In the genomic region with DNA sequence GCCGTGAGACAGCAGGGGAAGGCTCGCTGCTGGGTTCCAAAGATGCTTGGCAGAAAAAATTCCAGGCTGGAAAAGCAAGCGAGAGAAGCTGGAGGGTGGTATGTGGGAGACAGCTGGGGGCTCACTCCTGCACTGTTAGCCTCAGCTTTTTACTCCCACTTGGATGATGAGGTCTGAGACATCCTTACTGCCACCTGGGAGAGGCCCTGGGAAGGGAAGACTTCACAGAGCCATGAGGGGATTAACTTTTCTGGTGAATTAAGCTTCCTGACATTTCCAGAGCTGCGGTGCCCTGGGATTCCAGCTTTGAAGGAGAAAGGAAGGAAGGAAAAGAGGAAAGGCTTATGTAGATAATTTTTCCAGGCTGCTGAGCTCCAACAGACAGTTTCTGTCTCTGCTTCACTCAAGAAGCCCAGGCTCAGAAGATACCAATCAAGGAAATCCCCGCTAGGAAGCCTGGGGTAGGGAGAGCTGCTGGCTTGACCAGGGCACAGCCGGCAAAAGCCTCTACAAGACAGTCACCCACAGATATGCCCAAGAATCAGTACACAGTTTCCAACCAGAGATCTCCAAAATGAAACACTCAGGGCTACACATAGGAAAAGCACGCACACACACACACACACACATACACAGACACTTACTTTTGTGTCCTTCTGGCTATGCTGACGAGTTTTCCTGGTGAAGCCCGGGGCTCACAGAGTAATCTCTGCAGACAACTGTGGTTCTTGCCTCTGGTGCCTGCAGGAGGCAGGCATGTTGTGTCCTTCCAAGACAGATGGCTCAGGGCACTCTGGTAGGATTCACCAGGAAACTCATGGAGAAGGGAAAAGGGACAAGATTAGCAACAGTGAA, we compare ENCODE assay signal across 10 cellular contexts. TPM values are rescaled to one million over a fixed set of nuclear protein-coding genes. Genes with fewer than 3 reads are reported as not detected.
DNase-seq lines count a peak whose midpoint lies in the region; ATAC-seq and TF ChIP-seq lines count a peak whose summit lies in the region.
"Had no signal": no experiment of that assay in that cellular context is flagged by ENCODE, and none has a peak within 500 bp of the region (broad histone marks: within the 10 kb centered on the region; RNA-seq: fewer than 3 reads in every experiment).

No MANE protein-coding gene starts in this region.

- POLR2A ChIA-PET in AG04449 (lab: Yijun Ruan, JAX): interaction anchor here (0.6 kb wide), 2 partner anchors 15 to 31 kb away, joined by 3 read pairs; no protein-coding TSS in a partner anchor

- ATAC-seq in GM21786 (IDR thresholded peaks at IDR 0.05; ENCODE audit: unreplicated experiment): no peak
- no peak for ATAC-seq in HG03045 (IDR thresholded peaks at IDR 0.05; ENCODE audit: unreplicated experiment)
- ATAC-seq: stimulated activated naive CD8-positive, alpha-beta T cell treated with anti-CD3 and anti-CD28 coated beads, Interleukin-15, amount 100 ng/mL, for 72 hours had no signal

- peak overlapping the region; percentile 55 for H3K4me3 ChIP-seq in AG04449 (ENCODE audit: low read depth, low read length)
- H3K4me3 ChIP-seq in HUES64 (ENCODE audit: low read length): peak overlapping the region; percentile 50
- H3K4me3 ChIP-seq in coronary artery: peak overlapping the region; percentile 57
- peak overlapping the region; percentile 61 for H3K4me3 ChIP-seq in mesodermal cell (ENCODE audit: extremely low read depth, insufficient read depth, low read length, poor library complexity, severe bottlenecking)
- H3K4me3 ChIP-seq in transverse colon: no peak overlapping the region
- H3K4me3 ChIP-seq: colonic mucosa had no signal

- DNase-seq in AG04449 (ENCODE audit: low read depth, low spot score) (no peak), coronary artery (ENCODE audit: low spot score) (no peak), transverse colon (no peak), posterior vena cava (ENCODE audit: low spot score) (no peak)
- DNase-seq: colonic mucosa; stimulated activated naive CD8-positive, alpha-beta T cell treated with anti-CD3 and anti-CD28 coated beads, Interleukin-15, amount 100 ng/mL, for 72 hours had no signal

- peak overlapping the region; percentile 41; the same call in 1 of the 2 replicates for H3K9ac ChIP-seq in HUES64 (ENCODE audit: low read depth, low read length)

- TF ChIP-seq CTCF in AG04449 (IDR thresholded peaks at IDR 0.05; ENCODE audit: insufficient read depth, low read length, missing control alignments): peak; percentile 15
- TF ChIP-seq CTCF in coronary artery (IDR thresholded peaks at IDR 0.05): no peak
- no peak for TF ChIP-seq CTCF in transverse colon (IDR thresholded peaks at IDR 0.05)

- H3K4me1 ChIP-seq in HUES64 (ENCODE audit: insufficient read depth, low read length) (peaks cover 33% of the 10 kb centered on the region), mesodermal cell (ENCODE audit: control insufficient read depth, insufficient read depth, low read length, poor library complexity, severe bottlenecking) (peaks cover 54% of the 10 kb centered on the region), transverse colon (peaks cover 0 to 21% (median 13%) of the 10 kb centered on the region in 4 donors)
- H3K4me1 ChIP-seq: colonic mucosa had no signal

- no peak for TF ChIP-seq EP300 in transverse colon (IDR thresholded peaks at IDR 0.05; ENCODE audit: low read depth)

- H3K36me3 ChIP-seq in HUES64 (ENCODE audit: insufficient read depth, low read length) (peaks cover 3% of the 10 kb centered on the region; the same call in 1 of the 2 replicates), mesodermal cell (ENCODE audit: control insufficient read depth, insufficient read depth, low read length) (peaks cover 12% of the 10 kb centered on the region), transverse colon (no peaks in the 10 kb centered on the region)
- H3K36me3 ChIP-seq: colonic mucosa had no signal

- H3K27ac ChIP-seq in HUES64 (ENCODE audit: low read depth, low read length): no peak overlapping the region
- H3K27ac ChIP-seq in coronary artery: no peak overlapping the region
- peak overlapping the region; percentile 87 for H3K27ac ChIP-seq in mesodermal cell (ENCODE audit: low read depth, low read length, severe bottlenecking)
- no peak overlapping the region for H3K27ac ChIP-seq in transverse colon
- H3K27ac ChIP-seq: colonic mucosa had no signal

- no peaks in the 10 kb centered on the region for H3K27me3 ChIP-seq in HUES64 (ENCODE audit: insufficient read depth, low read length)
- H3K27me3 ChIP-seq in transverse colon: peaks cover 23% of the 10 kb centered on the region
- H3K27me3 ChIP-seq: colonic mucosa had no signal

- 45% methylated on average over 9 of the region's 9 CpGs for WGBS in HUES64
- WGBS in mesodermal cell (ENCODE audit: insufficient coverage in 2 of 2), 2 experiments: 39 to 47% methylated on average over 7 to 8 of the region's 9 CpGs
- 42 to 49% methylated on average over 6 to 8 of the region's 9 CpGs for WGBS in transverse colon (ENCODE audit: low coverage in 1 of 2), 2 donors

- in situ Hi-C loops in transverse colon (cut with MboI; ENCODE audit: low pct_ligation_motif_present in 1 of 4, low pct_unique_long_range_greater_than_20kb in 1 of 4, low sequenced_read_pairs in 3 of 4): loop anchor here in 1 of 4 donors (5.0 kb wide), 1 partner anchor 82 kb away; no protein-coding TSS in a partner anchor

- intact Hi-C loops in transverse colon (cut with DNase I; ENCODE audit: low total_unique reads): loop anchor here (5.0 kb wide), 1 partner anchor 82 kb away; no protein-coding TSS in a partner anchor
- intact Hi-C loops in posterior vena cava (cut with DNase I): loop anchor here (5.0 kb wide), 1 partner anchor 77 kb away; no protein-coding TSS in a partner anchor

- H3K9me3 ChIP-seq in HUES64 (ENCODE audit: insufficient read depth, low read depth, low read length) (no peaks in the 10 kb centered on the region), mesodermal cell (ENCODE audit: control insufficient read depth, low read length) (no peaks in the 10 kb centered on the region), transverse colon (no peaks in the 10 kb centered on the region)
- H3K9me3 ChIP-seq: colonic mucosa had no signal

- TF ChIP-seq POLR2A in transverse colon (IDR thresholded peaks at IDR 0.05): no peak

- CTCF ChIA-PET in AG04449 (lab: Yijun Ruan, JAX): interaction anchor here (0.9 to 1.7 kb wide), 6 partner anchors 10 to 243 kb away, joined by 3 to 6 read pairs (median 3); no protein-coding TSS in a partner anchor

RNA-seq across cellular contexts. Expression of gene MCHR1, which starts 0.9 kb away (rescaled TPM):
- polyA plus RNA-seq in HUES64 (2013, experiment 1 of 2): 7.9 TPM
- polyA plus RNA-seq in HUES64 (2013, experiment 2 of 2): 10.1 TPM
- polyA plus RNA-seq in mesodermal cell (2013, experiment 1 of 2): 58.7 TPM
- polyA plus RNA-seq in mesodermal cell (2013, experiment 2 of 2): 48.5 TPM
- total RNA-seq in transverse colon (under 1 TPM in 1 of 4 donors, not detected in 3; 0.27 TPM), posterior vena cava (1 to 10 TPM in 1 of 2 donors, under 1 TPM in 1; 0.52 to 2.7 TPM)

RNA-seq across cellular contexts. Expression of gene MRTFA, which starts 43.7 kb away (rescaled TPM):
- polyA plus RNA-seq in HUES64 (2013, experiment 1 of 2): 20.3 TPM
- polyA plus RNA-seq in HUES64 (2013, experiment 2 of 2): 24.9 TPM
- polyA plus RNA-seq in mesodermal cell (2013, experiment 1 of 2): 49.7 TPM
- 40.2 TPM for polyA plus RNA-seq in mesodermal cell (2013, experiment 2 of 2)
- total RNA-seq in transverse colon (100 to 1,000 TPM in 2 of 4 donors, 10 to 100 TPM in 2; 46.0 to 408 (median 90.0) TPM), posterior vena cava (10 to 100 TPM; 72.8 to 76.5 TPM)

Comparison
In these comparisons a context has a peak if more than half of its experiments do, and no peak if none do; other contexts are left out.
1. H3K4me3 ChIP-seq: peak in AG04449 (single experiment), HUES64 (single experiment), coronary artery (single experiment) and mesodermal cell (single experiment); none in transverse colon (0 of 4).